In genomic region chr12:117151195-117152031, GRCh38 we compare ENCODE assay signal across 8 cellular contexts. TPM values are rescaled to one million over a fixed set of nuclear protein-coding genes. Genes with fewer than 3 reads are reported as not detected.
DNase-seq lines count a peak whose midpoint lies in the region; ATAC-seq and TF ChIP-seq lines count a peak whose summit lies in the region.

No MANE protein-coding gene starts in this region.

- H3K27me3 Mint-ChIP-seq in natural killer cell (ENCODE audit: low read depth in 2 of 2) (no peaks in the 10 kb centered on the region), endothelial cell (ENCODE audit: unreplicated experiment) (peaks cover 2% of the 10 kb centered on the region)
- no peaks in the 10 kb centered on the region for H3K27me3 Mint-ChIP-seq in natural killer cell treated with Interleukin-12 subunit alpha and Interleukin-12 subunit beta and Interleukin-15 and Interleukin-18, amount 100 ng/mL, for 72 hours

- CTCF ChIA-PET in Panc1 (lab: Charles Lee): no interaction called here

- H3K4me1 ChIP-seq in Panc1 (ENCODE audit: control insufficient read depth, insufficient read depth, low read length): no peaks in the 10 kb centered on the region

- intact Hi-C loops in natural killer cell (cut with micrococcal nuclease): no loop called here
- intact Hi-C loops in Panc1 (cut with micrococcal nuclease; ENCODE audit: unreplicated experiment): no loop called here

- H3K4me3 Mint-ChIP-seq in natural killer cell: no peak overlapping the region
- H3K4me3 Mint-ChIP-seq in natural killer cell treated with Interleukin-12 subunit alpha and Interleukin-12 subunit beta and Interleukin-15 and Interleukin-18, amount 100 ng/mL, for 72 hours: no peak overlapping the region
- H3K4me3 Mint-ChIP-seq in endothelial cell (ENCODE audit: unreplicated experiment): no peak overlapping the region

- POLR2A ChIA-PET in Panc1 (lab: Charles Lee): no interaction called here

- peaks cover 13% of the 10 kb centered on the region for H3K36me3 Mint-ChIP-seq in natural killer cell
- H3K36me3 Mint-ChIP-seq in natural killer cell treated with Interleukin-12 subunit alpha and Interleukin-12 subunit beta and Interleukin-15 and Interleukin-18, amount 100 ng/mL, for 72 hours: peaks cover 5% of the 10 kb centered on the region
- peaks cover 39% of the 10 kb centered on the region for H3K36me3 Mint-ChIP-seq in endothelial cell (ENCODE audit: low read depth, unreplicated experiment)

- H3K4me1 Mint-ChIP-seq in natural killer cell: peaks cover 9 to 10% of the 10 kb centered on the region in 2 donors
- H3K4me1 Mint-ChIP-seq in natural killer cell treated with Interleukin-12 subunit alpha and Interleukin-12 subunit beta and Interleukin-15 and Interleukin-18, amount 100 ng/mL, for 72 hours (ENCODE audit: low read depth in 2 of 2): peaks cover 14 to 18% of the 10 kb centered on the region in 2 donors
- peaks cover 10% of the 10 kb centered on the region for H3K4me1 Mint-ChIP-seq in endothelial cell (ENCODE audit: unreplicated experiment)

- H3K9me3 ChIP-seq in Panc1 (ENCODE audit: control insufficient read depth, insufficient read depth, low read depth, low read length): no peaks in the 10 kb centered on the region

- H3K27ac Mint-ChIP-seq in natural killer cell: peak overlapping the region in 1 of 2 donors; percentile 54
- peak overlapping the region in 1 of 2 donors; percentile 40 for H3K27ac Mint-ChIP-seq in natural killer cell treated with Interleukin-12 subunit alpha and Interleukin-12 subunit beta and Interleukin-15 and Interleukin-18, amount 100 ng/mL, for 72 hours
- no peak overlapping the region for H3K27ac Mint-ChIP-seq in endothelial cell (ENCODE audit: unreplicated experiment)

- peaks cover 4% of the 10 kb centered on the region for H3K36me3 ChIP-seq in Panc1 (ENCODE audit: control insufficient read depth, insufficient read depth, low read length)

- TF ChIP-seq CTCF in natural killer cell (IDR thresholded peaks at IDR 0.05) (peak; percentile 24), Panc1 (IDR thresholded peaks at IDR 0.05) (peak; percentile 75), endothelial cell (IDR thresholded peaks at IDR 0.05; ENCODE audit: unreplicated experiment) (peak; percentile 84)

- ATAC-seq in natural killer cell (no peak), Panc1 (peak; percentile 58; the same call in 1 of the 2 replicates), HG03571 (IDR thresholded peaks at IDR 0.05; ENCODE audit: unreplicated experiment) (no peak), HG03139 (IDR thresholded peaks at IDR 0.05; ENCODE audit: unreplicated experiment) (no peak), HG02938 (IDR thresholded peaks at IDR 0.05; ENCODE audit: unreplicated experiment) (no peak)
- ATAC-seq in natural killer cell treated with Interleukin-12 subunit alpha and Interleukin-12 subunit beta and Interleukin-15 and Interleukin-18, amount 100 ng/mL, for 72 hours: no peak

- H3K27me3 ChIP-seq in Panc1 (ENCODE audit: control insufficient read depth, insufficient read depth, low read length): no peaks in the 10 kb centered on the region

- H3K9me3 Mint-ChIP-seq in natural killer cell (no peaks in the 10 kb centered on the region), endothelial cell (ENCODE audit: unreplicated experiment) (no peaks in the 10 kb centered on the region)
- H3K9me3 Mint-ChIP-seq in natural killer cell treated with Interleukin-12 subunit alpha and Interleukin-12 subunit beta and Interleukin-15 and Interleukin-18, amount 100 ng/mL, for 72 hours: no peaks in the 10 kb centered on the region

- H3K27ac ChIP-seq in Panc1 (ENCODE audit: low read length): no peak overlapping the region

- in situ Hi-C loops in Panc1 (cut with HindIII; ENCODE audit: low pct_unique_long_range_greater_than_20kb, low sequenced_read_pairs): no loop called here

- BruUV-seq in Panc1 (replicated peaks; lab: Mats Ljungman, UMichigan): no TSS peak

- no peak for DNase-seq in natural killer cell
- no peak for DNase-seq in natural killer cell treated with Interleukin-12 subunit alpha and Interleukin-12 subunit beta and Interleukin-15 and Interleukin-18, amount 100 ng/mL, for 72 hours (ENCODE audit: low spot score)
- no peak for DNase-seq in Panc1 (ENCODE audit: low read depth, low spot score)
- peak; percentile 87 for DNase-seq in endothelial cell (ENCODE audit: low spot score)
- peak; percentile 65 for DNase-seq in mucosa of gallbladder (ENCODE audit: low spot score)

- H3K4me3 ChIP-seq in Panc1 (ENCODE audit: low read depth in 2 of 2, low read length in 2 of 2): no peak overlapping the region

RNA-seq across cellular contexts. Expression of gene FBXO21, which starts 38.9 kb away (rescaled TPM):
- total RNA-seq in natural killer cell (10 to 100 TPM; 39.8 to 48.8 (median 39.9) TPM), Panc1 (2021; ENCODE audit: unreplicated experiment) (37.8 TPM), endothelial cell (ENCODE audit: unreplicated experiment) (44.7 TPM), mucosa of gallbladder (69.4 TPM)
- total RNA-seq in natural killer cell treated with Interleukin-12 subunit alpha and Interleukin-12 subunit beta and Interleukin-15 and Interleukin-18, amount 100 ng/mL, for 72 hours: 10 to 100 TPM; 30.4 to 37.7 TPM
- 41.3 TPM for polyA plus RNA-seq in Panc1 (2012; ENCODE audit: insufficient read length)

RNA-seq across cellular contexts. Expression of gene TESC, which starts 52.2 kb away (rescaled TPM):
- total RNA-seq in natural killer cell: 10 to 100 TPM; 21.7 to 30.8 (median 26.2) TPM
- total RNA-seq in natural killer cell treated with Interleukin-12 subunit alpha and Interleukin-12 subunit beta and Interleukin-15 and Interleukin-18, amount 100 ng/mL, for 72 hours: 10 to 100 TPM; 80.5 to 96.9 TPM
- total RNA-seq in Panc1 (2021; ENCODE audit: unreplicated experiment): 0.95 TPM
- polyA plus RNA-seq in Panc1 (2012; ENCODE audit: insufficient read length): 0.75 TPM
- 3.9 TPM for total RNA-seq in endothelial cell (ENCODE audit: unreplicated experiment)
- 260 TPM for total RNA-seq in mucosa of gallbladder

Comparison
In these comparisons a context has a peak if more than half of its experiments do, and no peak if none do; other contexts are left out.
1. DNase-seq: peak in endothelial cell (single experiment) and mucosa of gallbladder (single experiment); none in natural killer cell (single experiment), natural killer cell treated with Interleukin-12 subunit alpha and Interleukin-12 subunit beta and Interleukin-15 and Interleukin-18, amount 100 ng/mL, for 72 hours (single experiment) and Panc1 (single experiment).
2. CTCF ChIP-seq: peak in every context shown above with its lines; median percentile 84 in endothelial cell; 75 in Panc1; 24 in natural killer cell.